ENCODE assay signal across 18 cellular contexts in genomic region chr7:113197274-113197673, GRCh38.
DNase-seq lines count a peak whose midpoint lies in the region; ATAC-seq lines count a peak whose summit lies in the region.
"Had no signal": no experiment of that assay in that cellular context is flagged by ENCODE, and none has a peak within 500 bp of the region (broad histone marks: within the 10 kb centered on the region; RNA-seq: fewer than 3 reads in every experiment).

No MANE protein-coding gene starts in this region.

- peak; percentile 88 for DNase-seq in EH (ENCODE audit: low read depth)
- DNase-seq in RKO (ENCODE audit: low spot score), result peak; percentile 55
- peak; percentile 71 for DNase-seq in fibroblast of gingiva (ENCODE audit: low read depth)
- peak; percentile 53 for DNase-seq in renal cortical epithelial cell (ENCODE audit: low read depth)
- no peak for DNase-seq in dermis blood vessel endothelial cell
- DNase-seq in NCI-H524 treated with DMSO at 0.1 percent for 48 hours (lab: John Stamatoyannopoulos, UW), result no peak
- DNase-seq in hippocampal formation (lab: John Stamatoyannopoulos, UW), result no peak
- DNase-seq: activated CD8-positive, alpha-beta memory T cell treated with anti-CD3 and anti-CD28 coated beads, Interleukin-2, amount 50 U/mL, for 48 hours; CD8-positive, alpha-beta memory T cell; cortex of kidney; naive B cell; NCI-H1105; NCI-H345; retina; stimulated activated naive CD4-positive, alpha-beta T cell treated with Interleukin-2 at 50 U/mL for 16 hours; SW 1271 had no signal

- no peak for ATAC-seq in GM18873 (IDR thresholded peaks at IDR 0.05; ENCODE audit: low FRiP score, unreplicated experiment)
- ATAC-seq: WTC11 had no signal

Comparison
In these comparisons a context has a peak if more than half of its experiments do, and no peak if none do; other contexts are left out.
1. DNase-seq: peak in EH (single experiment), RKO (single experiment), fibroblast of gingiva (single experiment) and renal cortical epithelial cell (single experiment); none in dermis blood vessel endothelial cell (single experiment), NCI-H524 treated with DMSO at 0.1 percent for 48 hours (single experiment) and hippocampal formation (0 of 2).